In genomic region chr16:86406056-86406455, GRCh38 we compare ENCODE assay signal across 17 cellular contexts.
DNase-seq lines count a peak whose midpoint lies in the region; ATAC-seq, FAIRE-seq and TF ChIP-seq lines count a peak whose summit lies in the region.
"Had no signal": no experiment of that assay in that cellular context is flagged by ENCODE, and none has a peak within 500 bp of the region (broad histone marks: within the 10 kb centered on the region; RNA-seq: fewer than 3 reads in every experiment).

No MANE protein-coding gene starts in this region.

- no peak overlapping the region for H3K9ac ChIP-seq in H1 (replicated peaks in 1 of 4; ENCODE audit: extremely low read depth in 1 of 4, low read depth in 3 of 4, low read length in 3 of 4)
- H3K9ac ChIP-seq in mesendoderm (ENCODE audit: low read length) = no peak overlapping the region
- H3K9ac ChIP-seq: BLaER1 treated with 17β-estradiol and CSF1 and Interleukin-3, amounts not matched to agents 10 nM and 100 nM had no signal

- H3K79me1 ChIP-seq in H1 (ENCODE audit: low read depth, low read length) (no peaks in the 10 kb centered on the region), mesendoderm (ENCODE audit: low read length) (no peaks in the 10 kb centered on the region)

- DNase-seq in AG04450 (ENCODE audit: low read depth, low spot score) (no peak), T-helper 17 cell (no peak), H1 (ENCODE audit: low read depth in 1 of 2, low spot score in 2 of 2) (no peak), mesendoderm (peak; percentile 28), DMS53 (lab: John Stamatoyannopoulos, UW) (no peak), NCI-H345 (lab: John Stamatoyannopoulos, UW) (no peak)
- DNase-seq: 8988T; Calu3; CD8-positive, alpha-beta T cell; DND-41; EL; GOT3 had no signal

- no peak for TF ChIP-seq RAD21 in H1 (IDR thresholded peaks at IDR 0.05 in 1 of 2, conservative IDR thresholded peaks at IDR 0.05 in 1 of 2; ENCODE audit: low read depth in 2 of 2, low read length in 2 of 2)

- no peak overlapping the region for H3K4me3 ChIP-seq in AG04450 (ENCODE audit: low read depth, low read length)
- no peak overlapping the region for H3K4me3 ChIP-seq in H1 (ENCODE audit: extremely low read depth in 1 of 4, insufficient read depth in 2 of 4, low read depth in 3 of 4, low read length in 4 of 4)
- H3K4me3 ChIP-seq in mesendoderm (ENCODE audit: low read length) = no peak overlapping the region
- H3K4me3 ChIP-seq: BLaER1 treated with 17β-estradiol and CSF1 and Interleukin-3, amounts not matched to agents 10 nM and 100 nM; GM12878; HAP-1 had no signal

- 97% methylated on average over 10 of the region's 10 CpGs; no CpG with 5 or more reads in 1 of the 2 experiments for WGBS in H1 (ENCODE audit: extremely low coverage in 1 of 2, insufficient coverage in 1 of 2, insufficient read length in 1 of 2, insufficient replicate concordance in 2 of 2, low coverage in 1 of 2, low lambda C conversion rate in 2 of 2, missing lambda C conversion rate in 1 of 2), 2 experiments
- WGBS in mesendoderm (ENCODE audit: extremely low coverage, insufficient coverage, low lambda C conversion rate) = no CpG with 5 or more reads among the region's 10 CpGs

- no peak overlapping the region for H2BK15ac ChIP-seq in H1 (ENCODE audit: low read length)
- H2BK15ac ChIP-seq in mesendoderm (replicated peaks; ENCODE audit: low read depth) = no peak overlapping the region

- no peaks in the 10 kb centered on the region for H3K36me3 Mint-ChIP-seq in T-helper 17 cell (ENCODE audit: low read depth)
- H3K36me3 Mint-ChIP-seq: CD8-positive, alpha-beta T cell had no signal

- H3K27me3 ChIP-seq in AG04450 (ENCODE audit: control insufficient read depth, insufficient read depth, low read length) (no peaks in the 10 kb centered on the region), H1 (replicated peaks in 1 of 4; ENCODE audit: control insufficient read depth in 3 of 4, extremely low read depth in 1 of 4, insufficient read depth in 3 of 4, low read length in 3 of 4) (no peaks in the 10 kb centered on the region), mesendoderm (ENCODE audit: insufficient read depth, low read length, poor library complexity) (no peaks in the 10 kb centered on the region)
- H3K27me3 ChIP-seq: BLaER1 treated with 17β-estradiol and CSF1 and Interleukin-3, amounts not matched to agents 10 nM and 100 nM had no signal

- TF ChIP-seq POLR2A in H1 (IDR thresholded peaks at IDR 0.05; ENCODE audit: control extremely low read depth in 1 of 2, low read depth in 2 of 2, low read length in 2 of 2) = no peak

- no peak overlapping the region for H2AFZ ChIP-seq in H1 (ENCODE audit: low read length)

- H3K4ac ChIP-seq in H1 (replicated peaks; ENCODE audit: insufficient read length, low read depth, low read length) (no peak overlapping the region), mesendoderm (ENCODE audit: low read depth, low read length) (no peak overlapping the region)

- H3K27ac ChIP-seq in AG04450 (ENCODE audit: low read depth, low read length) = peak overlapping the region; percentile 21
- H3K27ac ChIP-seq in H1 (ENCODE audit: low read depth, low read length) = no peak overlapping the region
- no peak overlapping the region for H3K27ac ChIP-seq in mesendoderm (ENCODE audit: low read depth, low read length)
- H3K27ac ChIP-seq: BLaER1 treated with 17β-estradiol and CSF1 and Interleukin-3, amounts not matched to agents 10 nM and 100 nM had no signal

- H3K4me1 Mint-ChIP-seq in T-helper 17 cell = no peaks in the 10 kb centered on the region
- H3K4me1 Mint-ChIP-seq: B cell had no signal

- H4K5ac ChIP-seq in H1 (ENCODE audit: insufficient read length, low read depth, low read length) = no peak overlapping the region
- H4K5ac ChIP-seq in mesendoderm (ENCODE audit: low read length) = no peak overlapping the region

- FAIRE-seq in H1 (lab: Jason Lieb, UNC) = no peak
- FAIRE-seq: GM12878 had no signal

- no peak overlapping the region for H3K14ac ChIP-seq in H1 (ENCODE audit: insufficient read length)

- no peak for ATAC-seq in T-helper 17 cell
- no peak for ATAC-seq in HG03520 (IDR thresholded peaks at IDR 0.05; ENCODE audit: unreplicated experiment)
- ATAC-seq: CD8-positive, alpha-beta T cell; GM12878 had no signal

- H2BK20ac ChIP-seq in H1 (ENCODE audit: low read length) = no peak overlapping the region

- no peak overlapping the region for H3K27ac Mint-ChIP-seq in T-helper 17 cell
- H3K27ac Mint-ChIP-seq: B cell; CD8-positive, alpha-beta T cell had no signal

- H3K79me2 ChIP-seq in H1 (ENCODE audit: control insufficient read depth in 1 of 2, insufficient read depth in 2 of 2, low read length in 2 of 2) = no peaks in the 10 kb centered on the region
- H3K79me2 ChIP-seq in mesendoderm (ENCODE audit: control insufficient read depth, insufficient read depth, low read length) = no peaks in the 10 kb centered on the region

- no peak overlapping the region for H3K4me2 ChIP-seq in H1 (ENCODE audit: insufficient read depth in 1 of 2, low read depth in 2 of 2, low read length in 2 of 2)
- no peak overlapping the region for H3K4me2 ChIP-seq in mesendoderm (ENCODE audit: low read length)
- H3K4me2 ChIP-seq: BLaER1 treated with 17β-estradiol and CSF1 and Interleukin-3, amounts not matched to agents 10 nM and 100 nM had no signal

- no peak for TF ChIP-seq EP300 in H1 (IDR thresholded peaks at IDR 0.05; ENCODE audit: borderline replicate concordance in 1 of 2, low read depth in 2 of 2, low read length in 2 of 2)

- H4K20me1 ChIP-seq in H1 (replicated peaks in 1 of 2; ENCODE audit: control insufficient read depth in 1 of 2, insufficient read depth in 2 of 2, low read length in 2 of 2) = no peaks in the 10 kb centered on the region
- H4K20me1 ChIP-seq: BLaER1 treated with 17β-estradiol and CSF1 and Interleukin-3, amounts not matched to agents 10 nM and 100 nM had no signal

- H4K8ac ChIP-seq in H1 (ENCODE audit: extremely low read depth, insufficient read depth, low read length) = no peak overlapping the region
- no peak overlapping the region for H4K8ac ChIP-seq in mesendoderm (ENCODE audit: low read depth, low read length)

- H3K9me3 ChIP-seq in AG04450 (ENCODE audit: control insufficient read depth, insufficient read depth, low read length) (peaks cover 6% of the 10 kb centered on the region; the same call in 1 of the 2 replicates), T-helper 17 cell (ENCODE audit: control insufficient read depth, low read length, poor library complexity, severe bottlenecking) (no peaks in the 10 kb centered on the region), H1 (ENCODE audit: insufficient read depth in 2 of 2, low read depth in 1 of 2, low read length in 1 of 2) (no peaks in the 10 kb centered on the region)

- no peak overlapping the region for H2BK12ac ChIP-seq in H1 (ENCODE audit: low read depth, low read length)

- H3K36me3 ChIP-seq in H1 (ENCODE audit: control insufficient read depth in 2 of 4, insufficient read depth in 4 of 4, low read length in 3 of 4) (no peaks in the 10 kb centered on the region), mesendoderm (ENCODE audit: control insufficient read depth, insufficient read depth, low read length) (no peaks in the 10 kb centered on the region)
- H3K36me3 ChIP-seq: BLaER1 treated with 17β-estradiol and CSF1 and Interleukin-3, amounts not matched to agents 10 nM and 100 nM; HAP-1 had no signal

- H3K56ac ChIP-seq in H1 (replicated peaks; ENCODE audit: insufficient read length, low read depth, low read length) = no peak overlapping the region
- no peak overlapping the region for H3K56ac ChIP-seq in mesendoderm (ENCODE audit: low read length)

- no peak for TF ChIP-seq CTCF in AG04450 (IDR thresholded peaks at IDR 0.05; ENCODE audit: low read depth, low read length)
- no peak for TF ChIP-seq CTCF in H1 (IDR thresholded peaks at IDR 0.05; ENCODE audit: control extremely low read depth in 1 of 3, insufficient read depth in 1 of 3, low read depth in 1 of 3, low read length in 3 of 3)

- POLR2A ChIA-PET in AG04450 (lab: Yijun Ruan, JAX) = interaction anchor here (1.1 to 3.0 kb wide), 2 partner anchors 10 to 105 kb away, joined by 4 to 14 read pairs; partner anchors contain the start of gene FOXF1
- POLR2A ChIA-PET in H1 (lab: Charles Lee; ENCODE audit: partially characterized antibody) = interaction anchor here (2.9 kb wide), 1 partner anchor 23 kb away, joined by 6 read pairs; no protein-coding TSS in a partner anchor

- H3K23ac ChIP-seq in H1 (ENCODE audit: insufficient read length) = no peak overlapping the region
- no peak overlapping the region for H3K23ac ChIP-seq in mesendoderm (ENCODE audit: low read length)

- H2BK5ac ChIP-seq in H1 (ENCODE audit: low read depth, low read length) = no peak overlapping the region
- H2BK5ac ChIP-seq in mesendoderm (ENCODE audit: low read length) = no peak overlapping the region

- no peaks in the 10 kb centered on the region for H3K23me2 ChIP-seq in H1 (ENCODE audit: low read depth, low read length)

- CTCF ChIA-PET in AG04450 (lab: Charles Lee) = interaction anchor here (0.6 kb wide), 1 partner anchor 333 kb away, joined by 3 read pairs; no protein-coding TSS in a partner anchor
- CTCF ChIA-PET in H1 (lab: Charles Lee; ENCODE audit: partially characterized antibody) = interaction anchor here (1.2 to 1.3 kb wide), 2 partner anchors 65 to 585 kb away, joined by 3 to 4 read pairs; no protein-coding TSS in a partner anchor

- H2AK5ac ChIP-seq in H1 (ENCODE audit: low read depth, low read length) (0 out of 2 replicates have a peak overlapping the region, but pooled peaks have one; percentile 65), mesendoderm (ENCODE audit: low read length) (no peak overlapping the region)

- H2BK120ac ChIP-seq in H1 (replicated peaks; ENCODE audit: low read depth, low read length) = no peak overlapping the region
- H2BK120ac ChIP-seq in mesendoderm (ENCODE audit: low read depth, low read length) = no peak overlapping the region

- peak overlapping the region; percentile 13 for H3K4me3 Mint-ChIP-seq in T-helper 17 cell
- H3K4me3 Mint-ChIP-seq: B cell; CD8-positive, alpha-beta T cell had no signal

- no peak overlapping the region for H3K18ac ChIP-seq in H1 (ENCODE audit: extremely low read depth, low read length)
- no peak overlapping the region for H3K18ac ChIP-seq in mesendoderm (ENCODE audit: low read length)

- no peak overlapping the region for H4K91ac ChIP-seq in H1 (replicated peaks; ENCODE audit: insufficient read length, low read length)

- H3K27me3 Mint-ChIP-seq in T-helper 17 cell = peaks cover 22% of the 10 kb centered on the region

- H3K4me1 ChIP-seq in H1 (replicated peaks in 1 of 4; ENCODE audit: control insufficient read depth in 3 of 4, insufficient read depth in 4 of 4, low read length in 3 of 4) (peaks cover 0 to 4% (median 1%) of the 10 kb centered on the region in 4 experiments; a peak in 4 of 7 replicates), mesendoderm (ENCODE audit: control insufficient read depth, low read depth, low read length) (no peaks in the 10 kb centered on the region)
- H3K4me1 ChIP-seq: BLaER1 treated with 17β-estradiol and CSF1 and Interleukin-3, amounts not matched to agents 10 nM and 100 nM had no signal

TF ChIP-seq in H1, 55 proteins besides CTCF, POLR2A, EP300 and RAD21 (continues in another document):
- TF ChIP-seq E2F6 (IDR thresholded peaks at IDR 0.05) = no peak
